In the genomic region with DNA sequence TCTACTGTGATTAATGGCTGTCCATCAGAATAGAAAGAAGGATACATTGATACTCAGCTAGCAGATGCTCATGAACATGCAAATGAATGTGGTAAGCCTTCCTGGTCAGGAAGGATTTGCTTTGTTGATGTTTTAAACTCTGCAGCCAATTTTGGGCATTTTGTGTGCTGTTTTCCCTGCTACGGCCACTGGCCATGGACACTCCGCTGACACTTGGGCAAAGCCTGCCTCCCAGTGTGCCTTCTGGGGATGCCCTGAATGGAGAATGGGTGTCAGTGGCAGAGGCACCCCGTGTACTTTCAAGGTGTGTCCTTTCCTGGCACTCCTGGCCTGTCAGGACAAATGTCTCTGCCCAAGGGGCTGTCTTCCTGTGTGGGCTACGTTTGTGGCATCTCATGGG, we compare ENCODE assay signal across 22 cellular contexts.
DNase-seq lines count a peak whose midpoint lies in the region; ATAC-seq, FAIRE-seq and TF ChIP-seq lines count a peak whose summit lies in the region.
"Had no signal": no experiment of that assay in that cellular context is flagged by ENCODE, and none has a peak within 500 bp of the region (broad histone marks: within the 10 kb centered on the region; RNA-seq: fewer than 3 reads in every experiment).

No MANE protein-coding gene starts in this region.

- no peak overlapping the region for H4K5ac ChIP-seq in H1 (ENCODE audit: insufficient read length, low read depth, low read length)

- peak; percentile 42 to 56 for TF ChIP-seq RAD21 in H1 (IDR thresholded peaks at IDR 0.05 in 1 of 2, conservative IDR thresholded peaks at IDR 0.05 in 1 of 2; ENCODE audit: low read depth in 2 of 2, low read length in 2 of 2)

- H3K27me3 ChIP-seq in H1 (replicated peaks in 1 of 4; ENCODE audit: control insufficient read depth in 3 of 4, extremely low read depth in 1 of 4, insufficient read depth in 3 of 4, low read length in 3 of 4) = no peaks in the 10 kb centered on the region
- H3K27me3 ChIP-seq: suprapubic skin had no signal

- H4K91ac ChIP-seq in H1 (replicated peaks; ENCODE audit: insufficient read length, low read length) = no peak overlapping the region

- ATAC-seq in activated CD8-positive, alpha-beta T cell treated with anti-CD3 and anti-CD28 coated beads for 36 hours = no peak
- ATAC-seq: HCT116; K562; naive thymus-derived CD8-positive, alpha-beta T cell had no signal

- H2BK20ac ChIP-seq in H1 (ENCODE audit: low read length) = no peak overlapping the region

- H3K4me1 ChIP-seq in H1 (replicated peaks in 1 of 4; ENCODE audit: control insufficient read depth in 3 of 4, insufficient read depth in 4 of 4, low read length in 3 of 4) = peaks cover 6 to 31% (median 20%) of the 10 kb centered on the region in 4 experiments

- no peak overlapping the region for H2AK5ac ChIP-seq in H1 (ENCODE audit: low read depth, low read length)

- no peak overlapping the region for H2AFZ ChIP-seq in H1 (ENCODE audit: low read length)

- no peak overlapping the region for H2BK5ac ChIP-seq in H1 (ENCODE audit: low read depth, low read length)

- no peak overlapping the region for H3K56ac ChIP-seq in H1 (replicated peaks; ENCODE audit: insufficient read length, low read depth, low read length)

- intact Hi-C loops in activated CD8-positive, alpha-beta T cell treated with anti-CD3 and anti-CD28 coated beads for 36 hours (cut with micrococcal nuclease) = no loop called here

- H3K18ac ChIP-seq in H1 (ENCODE audit: extremely low read depth, low read length) = no peak overlapping the region

- no peak for TF ChIP-seq EP300 in H1 (IDR thresholded peaks at IDR 0.05; ENCODE audit: borderline replicate concordance in 1 of 2, low read depth in 2 of 2, low read length in 2 of 2)

- H3K36me3 Mint-ChIP-seq in activated CD8-positive, alpha-beta T cell treated with anti-CD3 and anti-CD28 coated beads for 36 hours (ENCODE audit: low read depth) = no peaks in the 10 kb centered on the region
- H3K36me3 Mint-ChIP-seq: CD4-positive, alpha-beta memory T cell; naive thymus-derived CD8-positive, alpha-beta T cell had no signal

- H3K9ac ChIP-seq in H1 (replicated peaks in 1 of 4; ENCODE audit: extremely low read depth in 1 of 4, low read depth in 3 of 4, low read length in 3 of 4) = no peak overlapping the region

- H3K4me3 Mint-ChIP-seq in activated CD8-positive, alpha-beta T cell treated with anti-CD3 and anti-CD28 coated beads for 36 hours = no peak overlapping the region
- H3K4me3 Mint-ChIP-seq: activated CD4-positive, alpha-beta memory T cell treated with anti-CD3 and anti-CD28 coated beads, Interleukin-2, amount 10 ng/mL, durations not matched to agents 7 days and 5 days; activated naive CD4-positive, alpha-beta T cell treated with anti-CD3 and anti-CD28 coated beads for 36 hours; activated T-cell treated with anti-CD3 and anti-CD28 coated beads, Interleukin-2, amount 50 U/mL, for 24 hours; CD4-positive, alpha-beta memory T cell; naive thymus-derived CD8-positive, alpha-beta T cell had no signal

- CTCF ChIA-PET in H1 (lab: Charles Lee; ENCODE audit: partially characterized antibody) = interaction anchor here (0.6 to 2.8 kb wide), 5 partner anchors 12 to 96 kb away, joined by 3 to 8 read pairs (median 4); no protein-coding TSS in a partner anchor
- CTCF ChIA-PET in activated CD8-positive, alpha-beta T cell treated with anti-CD3 and anti-CD28 coated beads for 36 hours (lab: Charles Lee) = no interaction called here

- H3K9me3 ChIP-seq in H1 (ENCODE audit: insufficient read depth in 2 of 2, low read depth in 1 of 2, low read length in 1 of 2) = no peaks in the 10 kb centered on the region
- H3K9me3 ChIP-seq: suprapubic skin had no signal

- no peak overlapping the region for H3K14ac ChIP-seq in H1 (ENCODE audit: insufficient read length)

- H2BK12ac ChIP-seq in H1 (ENCODE audit: low read depth, low read length) = 0 out of 2 replicates have a peak overlapping the region, but pooled peaks have one; percentile 3

- H3K4ac ChIP-seq in H1 (replicated peaks; ENCODE audit: insufficient read length, low read depth, low read length) = no peak overlapping the region

- H3K4me3 ChIP-seq in H1 (ENCODE audit: extremely low read depth in 1 of 4, insufficient read depth in 2 of 4, low read depth in 3 of 4, low read length in 4 of 4) = no peak overlapping the region
- H3K4me3 ChIP-seq: K562, suprapubic skin had no signal

- no peak for TF ChIP-seq POLR2A in H1 (IDR thresholded peaks at IDR 0.05; ENCODE audit: control extremely low read depth in 1 of 2, low read depth in 2 of 2, low read length in 2 of 2)

- no peaks in the 10 kb centered on the region for H3K4me1 Mint-ChIP-seq in activated CD8-positive, alpha-beta T cell treated with anti-CD3 and anti-CD28 coated beads for 36 hours (ENCODE audit: low read depth)
- H3K4me1 Mint-ChIP-seq: activated CD4-positive, alpha-beta memory T cell treated with anti-CD3 and anti-CD28 coated beads, Interleukin-2, amount 10 ng/mL, durations not matched to agents 7 days and 5 days; CD4-positive, alpha-beta memory T cell had no signal

- H3K79me2 ChIP-seq in H1 (ENCODE audit: control insufficient read depth in 1 of 2, insufficient read depth in 2 of 2, low read length in 2 of 2) = no peaks in the 10 kb centered on the region

- H3K36me3 ChIP-seq in H1 (ENCODE audit: control insufficient read depth in 2 of 4, insufficient read depth in 4 of 4, low read length in 3 of 4) = no peaks in the 10 kb centered on the region
- H3K36me3 ChIP-seq: suprapubic skin had no signal

- H3K23me2 ChIP-seq in H1 (ENCODE audit: low read depth, low read length) = no peaks in the 10 kb centered on the region

- no peak overlapping the region for H3K4me2 ChIP-seq in H1 (ENCODE audit: insufficient read depth in 1 of 2, low read depth in 2 of 2, low read length in 2 of 2)

- H2BK120ac ChIP-seq in H1 (replicated peaks; ENCODE audit: low read depth, low read length) = no peak overlapping the region

- no peak for FAIRE-seq in H1 (lab: Jason Lieb, UNC)
- FAIRE-seq: K562 had no signal

- no peaks in the 10 kb centered on the region for H3K27me3 Mint-ChIP-seq in activated CD8-positive, alpha-beta T cell treated with anti-CD3 and anti-CD28 coated beads for 36 hours
- H3K27me3 Mint-ChIP-seq: progenitor cell of endocrine pancreas had no signal

- no peak overlapping the region for H3K23ac ChIP-seq in H1 (ENCODE audit: insufficient read length)

- H3K27ac ChIP-seq in H1 (ENCODE audit: low read depth, low read length) (no peak overlapping the region), temporal lobe (ENCODE audit: low read depth, low read length) (peak overlapping the region; percentile 27)
- H3K27ac ChIP-seq: suprapubic skin had no signal

- no peak overlapping the region for H3K27ac Mint-ChIP-seq in activated CD8-positive, alpha-beta T cell treated with anti-CD3 and anti-CD28 coated beads for 36 hours
- H3K27ac Mint-ChIP-seq: activated CD4-positive, alpha-beta memory T cell treated with anti-CD3 and anti-CD28 coated beads, Interleukin-2, amount 10 ng/mL, durations not matched to agents 7 days and 5 days; activated naive CD4-positive, alpha-beta T cell treated with anti-CD3 and anti-CD28 coated beads for 36 hours; activated T-cell treated with anti-CD3 and anti-CD28 coated beads, Interleukin-2, amount 50 U/mL, for 24 hours; CD4-positive, alpha-beta memory T cell; naive thymus-derived CD8-positive, alpha-beta T cell; progenitor cell of endocrine pancreas had no signal

- 85% methylated on average over 4 of the region's 4 CpGs; no CpG with 5 or more reads in 1 of the 2 experiments for WGBS in H1 (ENCODE audit: extremely low coverage in 1 of 2, insufficient coverage in 1 of 2, insufficient read length in 1 of 2, insufficient replicate concordance in 2 of 2, low coverage in 1 of 2, low lambda C conversion rate in 2 of 2, missing lambda C conversion rate in 1 of 2), 2 experiments

- DNase-seq in NCI-H69 (lab: John Stamatoyannopoulos, UW) (peak; percentile 30), H1 (ENCODE audit: low read depth in 1 of 2, low spot score in 2 of 2) (no peak), medulla oblongata (ENCODE audit: extremely low spot score) (peak; percentile 72), activated T-cell treated with anti-CD3 and anti-CD28 coated beads for 4 hours (no peak), glomerular visceral epithelial cell (ENCODE audit: extremely low spot score) (no peak)
- DNase-seq in activated CD8-positive, alpha-beta T cell treated with anti-CD3 and anti-CD28 coated beads for 36 hours = no peak
- DNase-seq: activated CD4-positive, alpha-beta memory T cell treated with anti-CD3 and anti-CD28 coated beads, Interleukin-2, amount 10 ng/mL, durations not matched to agents 7 days and 5 days; activated naive CD4-positive, alpha-beta T cell treated with anti-CD3 and anti-CD28 coated beads for 36 hours; activated T-cell treated with anti-CD3 and anti-CD28 coated beads, Interleukin-2, amount 50 U/mL, for 24 hours; aorta; CD4-positive, alpha-beta memory T cell; erythroblast; foreskin fibroblast; naive thymus-derived CD8-positive, alpha-beta T cell; NCI-H774; OCI-M1; T-helper 9 cell had no signal

- no peak overlapping the region for H2BK15ac ChIP-seq in H1 (ENCODE audit: low read length)

- no peaks in the 10 kb centered on the region for H3K9me3 Mint-ChIP-seq in activated CD8-positive, alpha-beta T cell treated with anti-CD3 and anti-CD28 coated beads for 36 hours
- H3K9me3 Mint-ChIP-seq: activated CD4-positive, alpha-beta memory T cell treated with anti-CD3 and anti-CD28 coated beads, Interleukin-2, amount 10 ng/mL, durations not matched to agents 7 days and 5 days; activated naive CD4-positive, alpha-beta T cell treated with anti-CD3 and anti-CD28 coated beads for 36 hours; activated T-cell treated with anti-CD3 and anti-CD28 coated beads, Interleukin-2, amount 50 U/mL, for 24 hours; CD4-positive, alpha-beta memory T cell; naive thymus-derived CD8-positive, alpha-beta T cell had no signal

- no peaks in the 10 kb centered on the region for H3K79me1 ChIP-seq in H1 (ENCODE audit: low read depth, low read length)

- H4K8ac ChIP-seq in H1 (ENCODE audit: extremely low read depth, insufficient read depth, low read length) = no peak overlapping the region

- H4K20me1 ChIP-seq in H1 (replicated peaks in 1 of 2; ENCODE audit: control insufficient read depth in 1 of 2, insufficient read depth in 2 of 2, low read length in 2 of 2) = no peaks in the 10 kb centered on the region

- TF ChIP-seq CTCF in H1 (IDR thresholded peaks at IDR 0.05; ENCODE audit: control extremely low read depth in 1 of 3, insufficient read depth in 1 of 3, low read depth in 1 of 3, low read length in 3 of 3) = peak in 2 of 3 experiments; percentile 10 to 16; a peak in 2 of 4 replicates
- TF ChIP-seq CTCF in activated CD8-positive, alpha-beta T cell treated with anti-CD3 and anti-CD28 coated beads for 36 hours (IDR thresholded peaks at IDR 0.05) = no peak

- POLR2A ChIA-PET in H1 (lab: Charles Lee; ENCODE audit: partially characterized antibody) = interaction anchor here (1.1 kb wide), 1 partner anchor 37 kb away, joined by 4 read pairs; no protein-coding TSS in a partner anchor
- POLR2A ChIA-PET in activated CD8-positive, alpha-beta T cell treated with anti-CD3 and anti-CD28 coated beads for 36 hours (lab: Charles Lee) = no interaction called here

TF ChIP-seq in H1, 55 proteins besides CTCF, POLR2A, EP300 and RAD21 (continues in another document):
- no peak for TF ChIP-seq SRF (IDR thresholded peaks at IDR 0.05; ENCODE audit: low read depth, low read length)
- no peak for TF ChIP-seq SP1 (IDR thresholded peaks at IDR 0.05; ENCODE audit: low read depth, low read length)
- TF ChIP-seq NANOG (IDR thresholded peaks at IDR 0.05; ENCODE audit: insufficient read depth, low read depth, low read length, poor library complexity, severe bottlenecking) = no peak

Comparison
In these comparisons a context has a peak if more than half of its experiments do, and no peak if none do; other contexts are left out.
1. DNase-seq: peak in NCI-H69 (single experiment) and medulla oblongata (single experiment); none in H1 (0 of 2), activated CD8-positive, alpha-beta T cell treated with anti-CD3 and anti-CD28 coated beads for 36 hours (single experiment), activated T-cell treated with anti-CD3 and anti-CD28 coated beads for 4 hours (single experiment) and glomerular visceral epithelial cell (single experiment).